Comparison of ENCODE assay signal across 19 cellular contexts in genomic region chr2:69424410-69424809, GRCh38.
"Had no signal": no experiment of that assay in that cellular context is flagged by ENCODE, and none has a peak within 500 bp of the region (broad histone marks: within the 10 kb centered on the region; RNA-seq: fewer than 3 reads in every experiment).

No MANE protein-coding gene starts in this region.

- H3K4me1 ChIP-seq: foreskin keratinocyte, left lung, lower lobe of right lung had no signal

- DNase-seq: dermis blood vessel endothelial cell; dorsolateral prefrontal cortex; effector CD4-positive, alpha-beta T cell; effector memory CD4-positive, alpha-beta T cell; foreskin keratinocyte; hypothalamus; immature natural killer cell; islet precursor cell; kidney; kidney glomerular epithelial cell; left lung; lower lobe of right lung; mesenchymal stem cell; mucosa of descending colon; naive B cell had no signal

- H3K27ac ChIP-seq: coronary artery, dorsolateral prefrontal cortex, esophagus muscularis mucosa, foreskin keratinocyte, gastroesophageal sphincter, hepatocyte, left lung, lower lobe of right lung had no signal

- H3K9me3 ChIP-seq: esophagus muscularis mucosa, gastroesophageal sphincter, left lung, lower lobe of right lung, mucosa of descending colon had no signal

- H3K27me3 ChIP-seq: dorsolateral prefrontal cortex, esophagus muscularis mucosa, foreskin keratinocyte, gastroesophageal sphincter, hepatocyte, left lung had no signal

- ATAC-seq: foreskin keratinocyte, gastroesophageal sphincter, left lung, lower lobe of right lung, mucosa of descending colon had no signal

- H3K4me3 ChIP-seq: coronary artery, dorsolateral prefrontal cortex, esophagus muscularis mucosa, gastroesophageal sphincter, hepatocyte, left lung, lower lobe of right lung, mucosa of descending colon had no signal
